10 cellular contexts compared by ENCODE assay signal in the genomic region with DNA sequence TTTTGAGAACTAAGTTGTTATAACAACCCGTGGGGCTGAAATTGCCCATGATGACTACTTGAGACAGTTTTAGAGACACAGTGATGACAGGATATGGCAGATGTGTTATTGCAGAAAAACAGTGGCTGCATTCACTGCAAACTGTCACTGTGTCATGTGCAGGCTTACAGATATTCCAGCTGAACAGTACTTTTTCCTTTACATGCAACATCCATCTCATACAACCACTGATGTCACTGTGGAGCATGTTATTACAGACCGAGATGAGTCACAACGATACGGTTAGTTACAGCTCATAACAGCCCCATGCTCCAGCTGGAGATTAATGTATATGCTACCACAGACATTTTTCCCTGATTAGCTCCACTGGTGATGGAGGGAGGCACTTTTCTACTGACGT.
DNase-seq lines count a peak whose midpoint lies in the region; ATAC-seq, FAIRE-seq and TF ChIP-seq lines count a peak whose summit lies in the region.
"Had no signal": no experiment of that assay in that cellular context is flagged by ENCODE, and none has a peak within 500 bp of the region (broad histone marks: within the 10 kb centered on the region; RNA-seq: fewer than 3 reads in every experiment).

No MANE protein-coding gene starts in this region.

- H3K27ac ChIP-seq in pancreas = no peak overlapping the region
- no peak overlapping the region for H3K27ac ChIP-seq in CD8-positive, alpha-beta T cell (ENCODE audit: low read depth, low read length)

- POLR2A ChIA-PET in activated CD8-positive, alpha-beta T cell treated with anti-CD3 and anti-CD28 coated beads, Interleukin-2, amount 10 ng/mL, durations not matched to agents 7 days and 5 days (lab: Charles Lee) = no interaction called here
- POLR2A ChIA-PET in CD8-positive, alpha-beta T cell (lab: Charles Lee) = no interaction called here

- H3K27ac Mint-ChIP-seq in activated CD8-positive, alpha-beta T cell treated with anti-CD3 and anti-CD28 coated beads, Interleukin-2, amount 10 ng/mL, durations not matched to agents 7 days and 5 days = no peak overlapping the region
- no peak overlapping the region for H3K27ac Mint-ChIP-seq in CD8-positive, alpha-beta T cell

- no peaks in the 10 kb centered on the region for H3K4me1 Mint-ChIP-seq in activated CD8-positive, alpha-beta T cell treated with anti-CD3 and anti-CD28 coated beads, Interleukin-2, amount 10 ng/mL, durations not matched to agents 7 days and 5 days (ENCODE audit: low read depth)
- no peaks in the 10 kb centered on the region for H3K4me1 Mint-ChIP-seq in CD8-positive, alpha-beta T cell (ENCODE audit: low read depth)

- H3K4me3 Mint-ChIP-seq in activated CD8-positive, alpha-beta T cell treated with anti-CD3 and anti-CD28 coated beads, Interleukin-2, amount 10 ng/mL, durations not matched to agents 7 days and 5 days = no peak overlapping the region
- H3K4me3 Mint-ChIP-seq in CD8-positive, alpha-beta T cell = no peak overlapping the region

- H3K9me3 ChIP-seq in pancreas = no peaks in the 10 kb centered on the region
- no peaks in the 10 kb centered on the region for H3K9me3 ChIP-seq in CD8-positive, alpha-beta T cell (ENCODE audit: low read length)
- H3K9me3 ChIP-seq: HAP-1 had no signal

- intact Hi-C loops in pancreas (cut with DNase I) = no loop called here
- intact Hi-C loops in CD8-positive, alpha-beta T cell (cut with DNase I, micrococcal nuclease) = no loop called here

- no peak for TF ChIP-seq CTCF in pancreas (IDR thresholded peaks at IDR 0.05)
- no peak for TF ChIP-seq CTCF in CD8-positive, alpha-beta T cell (IDR thresholded peaks at IDR 0.05)

- no peaks in the 10 kb centered on the region for H3K27me3 Mint-ChIP-seq in activated CD8-positive, alpha-beta T cell treated with anti-CD3 and anti-CD28 coated beads, Interleukin-2, amount 10 ng/mL, durations not matched to agents 7 days and 5 days (ENCODE audit: low read depth)
- peaks cover 11% of the 10 kb centered on the region for H3K27me3 Mint-ChIP-seq in CD8-positive, alpha-beta T cell (ENCODE audit: low read depth)

- no peak overlapping the region for H3K4me3 ChIP-seq in pancreas
- H3K4me3 ChIP-seq in CD8-positive, alpha-beta T cell (ENCODE audit: low read depth, low read length) = no peak overlapping the region
- H3K4me3 ChIP-seq: HAP-1 had no signal

- no peaks in the 10 kb centered on the region for H3K27me3 ChIP-seq in pancreas
- no peaks in the 10 kb centered on the region for H3K27me3 ChIP-seq in CD8-positive, alpha-beta T cell (ENCODE audit: insufficient read depth, low read length)

- no peaks in the 10 kb centered on the region for H3K4me1 ChIP-seq in pancreas
- no peaks in the 10 kb centered on the region for H3K4me1 ChIP-seq in CD8-positive, alpha-beta T cell (ENCODE audit: insufficient read depth, low read length)
- H3K4me1 ChIP-seq: HAP-1 had no signal

- H3K36me3 ChIP-seq in pancreas = no peaks in the 10 kb centered on the region
- no peaks in the 10 kb centered on the region for H3K36me3 ChIP-seq in CD8-positive, alpha-beta T cell (ENCODE audit: insufficient read depth, low read length)
- H3K36me3 ChIP-seq: HAP-1 had no signal

- CTCF ChIA-PET in activated CD8-positive, alpha-beta T cell treated with anti-CD3 and anti-CD28 coated beads, Interleukin-2, amount 10 ng/mL, durations not matched to agents 7 days and 5 days (lab: Charles Lee) = no interaction called here
- CTCF ChIA-PET in CD8-positive, alpha-beta T cell (lab: Charles Lee) = no interaction called here

- H3K36me3 Mint-ChIP-seq in activated CD8-positive, alpha-beta T cell treated with anti-CD3 and anti-CD28 coated beads, Interleukin-2, amount 10 ng/mL, durations not matched to agents 7 days and 5 days (ENCODE audit: low read depth) = no peaks in the 10 kb centered on the region
- no peaks in the 10 kb centered on the region for H3K36me3 Mint-ChIP-seq in CD8-positive, alpha-beta T cell

- ATAC-seq in GM21529 (IDR thresholded peaks at IDR 0.05; ENCODE audit: unreplicated experiment) (peak; percentile 96), HG03442 (IDR thresholded peaks at IDR 0.05; ENCODE audit: unreplicated experiment) (peak; percentile 99), pancreas (no peak)
- ATAC-seq in activated CD8-positive, alpha-beta T cell treated with anti-CD3 and anti-CD28 coated beads, Interleukin-2, amount 10 ng/mL, durations not matched to agents 7 days and 5 days = no peak
- ATAC-seq in CD8-positive, alpha-beta T cell = no peak

- H3K9me3 Mint-ChIP-seq in activated CD8-positive, alpha-beta T cell treated with anti-CD3 and anti-CD28 coated beads, Interleukin-2, amount 10 ng/mL, durations not matched to agents 7 days and 5 days (ENCODE audit: insufficient read depth) = no peaks in the 10 kb centered on the region
- peaks cover 1% of the 10 kb centered on the region for H3K9me3 Mint-ChIP-seq in CD8-positive, alpha-beta T cell

- FAIRE-seq in GM18507 (lab: Jason Lieb, UNC) (peak; percentile 79), pancreas (lab: Jason Lieb, UNC) (no peak)
- FAIRE-seq: colon had no signal

- 47 to 58% methylated on average over 5 of the region's 5 CpGs for WGBS in pancreas, 2 donors

- DNase-seq in GM18507 (ENCODE audit: extremely low spot score, insufficient read length, low read depth) = peak; percentile 2
- DNase-seq in fibroblast of peridontal ligament (ENCODE audit: extremely low read depth) = peak; percentile 57
- no peak for DNase-seq in pancreas
- no peak for DNase-seq in activated CD8-positive, alpha-beta T cell treated with anti-CD3 and anti-CD28 coated beads, Interleukin-2, amount 10 ng/mL, durations not matched to agents 7 days and 5 days
- DNase-seq in cerebellar cortex (ENCODE audit: low spot score) = no peak
- no peak for DNase-seq in CD8-positive, alpha-beta T cell

Comparison
In these comparisons a context has a peak if more than half of its experiments do, and no peak if none do; other contexts are left out.
1. DNase-seq: peak in GM18507 (single experiment) and fibroblast of peridontal ligament (single experiment); none in pancreas (0 of 6), activated CD8-positive, alpha-beta T cell treated with anti-CD3 and anti-CD28 coated beads, Interleukin-2, amount 10 ng/mL, durations not matched to agents 7 days and 5 days (single experiment), cerebellar cortex (single experiment) and CD8-positive, alpha-beta T cell (0 of 7).
2. ATAC-seq: peak in GM21529 (single experiment) and HG03442 (single experiment); none in pancreas (0 of 4), activated CD8-positive, alpha-beta T cell treated with anti-CD3 and anti-CD28 coated beads, Interleukin-2, amount 10 ng/mL, durations not matched to agents 7 days and 5 days (single experiment) and CD8-positive, alpha-beta T cell (single experiment).